ENCODE assay signal across 1 cellular context in genomic region chr18:37499008-37499407, GRCh38.
TF ChIP-seq lines count a peak whose summit lies in the region.

No MANE protein-coding gene starts in this region.

TF ChIP-seq in H1, 55 proteins besides CTCF, POLR2A, EP300 and RAD21:
- TF ChIP-seq SUZ12 (IDR thresholded peaks at IDR 0.05; ENCODE audit: low read length) (no peak), KDM4A (IDR thresholded peaks at IDR 0.05; ENCODE audit: low read depth, low read length, severe bottlenecking) (no peak), SP4 (IDR thresholded peaks at IDR 0.05; ENCODE audit: low read length) (no peak), CHD1 (IDR thresholded peaks at IDR 0.05; ENCODE audit: low read depth, low read length) (no peak), CTBP2 (IDR thresholded peaks at IDR 0.05; ENCODE audit: borderline replicate concordance, insufficient read depth, insufficient read length, low read length) (no peak), ATF2 (IDR thresholded peaks at IDR 0.05; ENCODE audit: low read length) (no peak), RBBP5 (IDR thresholded peaks at IDR 0.05; ENCODE audit: borderline replicate concordance, low read depth, low read length) (no peak), SRF (IDR thresholded peaks at IDR 0.05; ENCODE audit: low read depth, low read length) (no peak), TAF1 (IDR thresholded peaks at IDR 0.05; ENCODE audit: low read depth, low read length) (no peak), GABPA (IDR thresholded peaks at IDR 0.05; ENCODE audit: borderline replicate concordance, insufficient read depth, low read length) (no peak), EGR1 (IDR thresholded peaks at IDR 0.05; ENCODE audit: borderline replicate concordance, low read depth, low read length) (no peak), MAFK (IDR thresholded peaks at IDR 0.05; ENCODE audit: low read depth, low read length) (no peak), HDAC6 (IDR thresholded peaks at IDR 0.05; ENCODE audit: low read depth, low read length) (no peak), NANOG (IDR thresholded peaks at IDR 0.05; ENCODE audit: insufficient read depth, low read depth, low read length, poor library complexity, severe bottlenecking) (no peak), POU5F1 (IDR thresholded peaks at IDR 0.05; ENCODE audit: low read depth, low read length) (no peak), SIN3A (conservative IDR thresholded peaks at IDR 0.05 in 1 of 2, IDR thresholded peaks at IDR 0.05 in 1 of 2; ENCODE audit: low read depth in 1 of 2, low read length in 2 of 2) (no peak), BACH1 (IDR thresholded peaks at IDR 0.05; ENCODE audit: low read length) (no peak)
